ENCODE assay signal across 8 cellular contexts in genomic region chr20:23361651-23362391, GRCh38. TPM values are rescaled to one million over a fixed set of nuclear protein-coding genes. Genes with fewer than 3 reads are reported as not detected.
DNase-seq lines count a peak whose midpoint lies in the region; ATAC-seq and TF ChIP-seq lines count a peak whose summit lies in the region.

GZF1 (plus strand) TSS chr20:23362182; CDS start chr20:23364384, 2,202 bp downstream.

- H3K27me3 ChIP-seq in heart right ventricle (no peaks in the 10 kb centered on the region), upper lobe of left lung (no peaks in the 10 kb centered on the region)

- H3K4me3 ChIP-seq in heart right ventricle: peak within 1 kb of the TSS; percentile 64 to 93 (median 87)
- peak within 1 kb of the TSS; percentile 72 to 89 (median 76) for H3K4me3 ChIP-seq in upper lobe of left lung

- H3K4me1 ChIP-seq in heart right ventricle: peaks cover 10 to 81% (median 59%) of the 10 kb centered on the region in 9 donors
- peaks cover 43 to 55% (median 47%) of the 10 kb centered on the region in 4 donors for H3K4me1 ChIP-seq in upper lobe of left lung

- peak in 3 of 4 donors; percentile 89 to 98 (median 97) for TF ChIP-seq POLR2A in upper lobe of left lung (IDR thresholded peaks at IDR 0.05)

- peak within 1 kb of the TSS; percentile 97 to 100 (median 100) for H3K27ac ChIP-seq in heart right ventricle
- H3K27ac ChIP-seq in upper lobe of left lung: peak within 1 kb of the TSS; percentile 96 to 100 (median 100)

- ATAC-seq in GM18498 (IDR thresholded peaks at IDR 0.05; ENCODE audit: unreplicated experiment): peak; percentile 77
- ATAC-seq in HG02885 (IDR thresholded peaks at IDR 0.05; ENCODE audit: poor library complexity, unreplicated experiment): peak; percentile 69
- ATAC-seq in heart right ventricle: peak; percentile 85 to 95 (median 90)
- ATAC-seq in upper lobe of left lung (ENCODE audit: low FRiP score in 2 of 2): peak; percentile 95 to 96

- intact Hi-C loops in T-helper 1 cell treated with Interleukin-12 subunit alpha and Interleukin-12 subunit beta and Interleukin-4 antibody, amounts not matched to agents 30 ng/mL and 1 ng/mL, for 36 hours (cut with micrococcal nuclease): loop anchor here (1.0 to 5.0 kb wide), 5 partner anchors 12 to 665 kb away; partner anchors contain the start of genes NAPB and NXT1
- intact Hi-C loops in heart right ventricle (cut with DNase I) (loop anchor here in 7 of 10 donors (5.0 to 10.0 kb wide), 5 partner anchors 53 to 273 kb away; partner anchors contain the start of genes NAPB (in 4 of the 7), CST3 (in 2 of the 7) and CST9 (in 1 of the 7)), posterior vena cava (cut with DNase I) (no loop called here)

- peak in 2 of 4 donors; percentile 9 to 94 for TF ChIP-seq EP300 in upper lobe of left lung (IDR thresholded peaks at IDR 0.05)

- DNase-seq in NCI-H1694 (lab: John Stamatoyannopoulos, UW): peak; percentile 79
- peak; percentile 95 for DNase-seq in amniotic epithelial cell (ENCODE audit: low read depth)
- DNase-seq in heart right ventricle: peak; percentile 97 to 99
- DNase-seq in posterior vena cava (ENCODE audit: low spot score): peak; percentile 99
- DNase-seq in upper lobe of left lung: peak; percentile 99 to 100

- WGBS in heart right ventricle, 2 donors: 0 to 1% methylated on average over 73 to 95 of the region's 95 CpGs
- 0% methylated on average over 28 of the region's 95 CpGs; no CpG with 5 or more reads in 1 of the 2 donors for WGBS in upper lobe of left lung, 2 donors

- H3K9me3 ChIP-seq in heart right ventricle: no peaks in the 10 kb centered on the region
- H3K9me3 ChIP-seq in upper lobe of left lung: no peaks in the 10 kb centered on the region

- H3K36me3 ChIP-seq in heart right ventricle: peaks cover 0 to 27% (median 12%) of the 10 kb centered on the region in 9 donors
- H3K36me3 ChIP-seq in upper lobe of left lung: peaks cover 0 to 19% (median 10%) of the 10 kb centered on the region in 4 donors

- peak in 5 of 9 donors; percentile 2 to 35 (median 13) for TF ChIP-seq CTCF in heart right ventricle (IDR thresholded peaks at IDR 0.05)
- TF ChIP-seq CTCF in upper lobe of left lung (IDR thresholded peaks at IDR 0.05): peak in 5 of 6 experiments; percentile 17 to 94 (median 74)

RNA-seq across cellular contexts. Expression of gene GZF1, which starts in this region (rescaled TPM):
- total RNA-seq in T-helper 1 cell treated with Interleukin-12 subunit alpha and Interleukin-12 subunit beta and Interleukin-4 antibody, amounts not matched to agents 30 ng/mL and 1 ng/mL, for 36 hours: 14.0 and 17.9 TPM in 2 replicates
- total RNA-seq in heart right ventricle (10 to 100 TPM; 20.6 to 42.7 (median 28.8) TPM), posterior vena cava (10 to 100 TPM; 16.2 to 17.8 TPM), upper lobe of left lung (10 to 100 TPM; 14.1 to 32.5 (median 25.6) TPM)
- 10 to 100 TPM in 1 of 2 donors, 1 to 10 TPM in 1; 8.6 to 10.0 TPM for polyA plus RNA-seq in heart right ventricle

Comparison
In these comparisons a context has a peak if more than half of its experiments do, and no peak if none do; other contexts are left out.
1. Peak in every context shown above with its lines: DNase-seq, ATAC-seq, H3K4me3 ChIP-seq and H3K27ac ChIP-seq.
2. intact Hi-C loops: an anchor here in T-helper 1 cell treated with Interleukin-12 subunit alpha and Interleukin-12 subunit beta and Interleukin-4 antibody, amounts not matched to agents 30 ng/mL and 1 ng/mL, for 36 hours (1.0 to 5.0 kb wide) and heart right ventricle (5.0 to 10.0 kb wide); none called in posterior vena cava.